In the genomic region with DNA sequence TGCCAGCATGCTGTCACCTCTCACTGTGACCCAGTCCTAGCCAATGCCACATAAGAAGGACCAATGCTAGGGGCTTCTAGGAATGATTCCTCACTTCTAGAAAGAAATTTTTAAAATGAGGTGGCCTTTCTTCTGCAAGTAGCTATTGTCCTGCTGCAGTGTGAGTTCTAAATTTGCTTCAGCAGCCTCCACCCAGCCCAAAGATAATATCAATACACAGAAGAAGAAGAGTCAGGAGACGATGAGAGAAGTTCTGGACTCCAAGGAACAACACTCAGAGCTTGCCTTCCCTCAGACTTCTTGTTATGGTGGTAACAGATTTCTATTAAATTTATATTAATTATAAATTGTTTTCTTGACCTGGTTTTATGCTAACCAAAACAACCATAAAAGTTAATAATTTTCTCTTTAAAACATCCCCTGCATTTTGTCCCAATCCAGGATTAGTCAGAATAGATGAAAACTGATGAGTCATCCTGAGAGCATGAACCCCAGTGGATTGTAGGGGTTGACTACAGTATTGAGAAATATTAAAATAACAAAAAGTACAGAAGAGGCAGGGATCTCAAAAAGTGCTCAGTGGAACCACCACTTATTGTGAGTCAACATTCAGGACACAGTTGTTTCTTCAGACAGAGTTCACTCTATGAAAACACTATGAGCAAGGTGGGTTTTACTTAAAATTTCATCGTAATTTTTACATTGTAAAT, we compare ENCODE assay signal across 13 cellular contexts. TPM values are rescaled to one million over a fixed set of nuclear protein-coding genes. Genes with fewer than 3 reads are reported as not detected.
A peak's percentile ranks its signal among the peaks of the same experiment; 100 is the strongest.
DNase-seq lines count a peak whose midpoint lies in the region; ATAC-seq and TF ChIP-seq lines count a peak whose summit lies in the region.
"Had no signal": no experiment of that assay in that cellular context is flagged by ENCODE, and none has a peak within 500 bp of the region (broad histone marks: within the 10 kb centered on the region; RNA-seq: fewer than 3 reads in every experiment).

No MANE protein-coding gene starts in this region.

- intact Hi-C loops in transverse colon (cut with DNase I; ENCODE audit: low total_unique reads), result no loop called here

- H3K27me3 ChIP-seq in adipocyte (replicated peaks; ENCODE audit: control insufficient read depth, insufficient read depth, low read length), result no peaks in the 10 kb centered on the region
- H3K27me3 ChIP-seq in transverse colon, result no peaks in the 10 kb centered on the region
- H3K27me3 ChIP-seq: gastrocnemius medialis, MG63 had no signal

- H3K36me3 ChIP-seq in adipocyte (ENCODE audit: control insufficient read depth, insufficient read depth, low read length, severe bottlenecking), result no peaks in the 10 kb centered on the region
- no peaks in the 10 kb centered on the region for H3K36me3 ChIP-seq in transverse colon
- H3K36me3 ChIP-seq: gastrocnemius medialis, MG63 had no signal

- H3K27ac ChIP-seq in transverse colon, result no peak overlapping the region
- H3K27ac ChIP-seq: gastrocnemius medialis had no signal

- peak overlapping the region; percentile 87 for H3K9ac ChIP-seq in adipocyte (ENCODE audit: low read length)

- H3K4me3 ChIP-seq in adipocyte (ENCODE audit: low read length), result peak overlapping the region; percentile 67
- H3K4me3 ChIP-seq in transverse colon, result no peak overlapping the region
- H3K4me3 ChIP-seq: gastrocnemius medialis, MG63 had no signal

- DNase-seq in A172 (ENCODE audit: low spot score), result peak; percentile 41
- DNase-seq in HCEC 1CT, result peak; percentile 95
- DNase-seq in adipocyte (ENCODE audit: low read depth), result peak; percentile 85
- peak; percentile 69 for DNase-seq in fibroblast of the conjunctiva (ENCODE audit: low read depth)
- no peak for DNase-seq in activated CD4-positive, CD25-positive, alpha-beta regulatory T cell (lab: John Stamatoyannopoulos, UW)
- no peak for DNase-seq in transverse colon
- DNase-seq in Ammon's horn (ENCODE audit: low spot score), result no peak
- DNase-seq: activated naive CD8-positive, alpha-beta T cell treated with anti-CD3 and anti-CD28 coated beads for 36 hours; gastrocnemius medialis; MG63; trophoblast cell had no signal

- ATAC-seq in GM21528 (IDR thresholded peaks at IDR 0.05; ENCODE audit: low FRiP score, unreplicated experiment), result no peak
- ATAC-seq: WTC11 had no signal

- in situ Hi-C loops in transverse colon (cut with MboI; ENCODE audit: low pct_ligation_motif_present in 1 of 4, low pct_unique_long_range_greater_than_20kb in 1 of 4, low sequenced_read_pairs in 3 of 4), result no loop called here

- H3K9me3 ChIP-seq in adipocyte (ENCODE audit: control insufficient read depth, low read length), result peaks cover 33% of the 10 kb centered on the region
- H3K9me3 ChIP-seq in transverse colon, result peaks cover 10 to 20% of the 10 kb centered on the region in 2 donors

- no peak for TF ChIP-seq EP300 in transverse colon (IDR thresholded peaks at IDR 0.05; ENCODE audit: low read depth)

- TF ChIP-seq CTCF in transverse colon (IDR thresholded peaks at IDR 0.05), result no peak

- WGBS in transverse colon (ENCODE audit: low coverage in 1 of 2), 2 donors, result 47 to 50% methylated on average over 2 of the region's 2 CpGs

- H3K4me1 ChIP-seq in adipocyte (ENCODE audit: control insufficient read depth, insufficient read depth, low read length) (peaks cover 25% of the 10 kb centered on the region), transverse colon (peaks cover 0 to 24% (median 8%) of the 10 kb centered on the region in 4 donors)
- H3K4me1 ChIP-seq: gastrocnemius medialis had no signal

- no peak for TF ChIP-seq POLR2A in transverse colon (IDR thresholded peaks at IDR 0.05)

RNA-seq across cellular contexts. Expression of a gene that starts 29.6 kb away (rescaled TPM):
- total RNA-seq in A172 (2014; rRNA removed; shearing (Covaris generic)), result 50.4 and 186 TPM in 2 replicates
- total RNA-seq in transverse colon, result 10 to 100 TPM; 43.0 to 72.7 (median 53.7) TPM
- total RNA-seq: activated naive CD8-positive, alpha-beta T cell treated with anti-CD3 and anti-CD28 coated beads for 36 hours had no signal

Comparison
In these comparisons a context has a peak if more than half of its experiments do, and no peak if none do; other contexts are left out.
1. DNase-seq: peak in A172 (single experiment), HCEC 1CT (single experiment), adipocyte (single experiment) and fibroblast of the conjunctiva (single experiment); none in activated CD4-positive, CD25-positive, alpha-beta regulatory T cell (0 of 4), transverse colon (single experiment) and Ammon's horn (single experiment).